ENCODE assay signal across 29 cellular contexts in genomic region chr12:9390761-9391160, GRCh38.
DNase-seq lines count a peak whose midpoint lies in the region; ATAC-seq lines count a peak whose summit lies in the region.
"Had no signal": no experiment of that assay in that cellular context is flagged by ENCODE, and none has a peak within 500 bp of the region (broad histone marks: within the 10 kb centered on the region; RNA-seq: fewer than 3 reads in every experiment).

No MANE protein-coding gene starts in this region.

- H3K9me3 ChIP-seq in SJCRH30 (replicated peaks) = no peaks in the 10 kb centered on the region
- H3K9me3 ChIP-seq: A549; BE2C; BLaER1; BLaER1 treated with 17β-estradiol and CSF1 and Interleukin-3, amounts not matched to agents 10 nM and 100 nM; Caco-2 had no signal

- DNase-seq in dermis blood vessel endothelial cell (peak; percentile 30), dermis microvascular lymphatic vessel endothelial cell (ENCODE audit: low read depth in 2 of 2) (peak; percentile 32 to 72), SJCRH30 (no peak)
- DNase-seq: 8988T; ACHN; AML-193; BE2C; C1 segment of cervical spinal cord; Caco-2; Calu3; CD4-positive, alpha-beta memory T cell; CD4-positive, alpha-beta T cell; CD4-positive, CD25-positive, alpha-beta regulatory T cell; CD8-positive, alpha-beta memory T cell; CD8-positive, alpha-beta T cell; COR-L47; DMS 273 treated with DMSO at 0.1 percent for 48 hours; DMS153; DMS53; DMS79; DMS79 treated with DMSO at 0.1 percent for 48 hours; DND-41; EL had no signal

- no peaks in the 10 kb centered on the region for H3K36me3 ChIP-seq in SJCRH30
- H3K36me3 ChIP-seq: BE2C; BLaER1; BLaER1 treated with 17β-estradiol and CSF1 and Interleukin-3, amounts not matched to agents 10 nM and 100 nM had no signal

- no peaks in the 10 kb centered on the region for H3K4me1 ChIP-seq in SJCRH30
- H3K4me1 ChIP-seq: A549, BE2C, Caco-2 had no signal

- no peak for ATAC-seq in HG02623 (IDR thresholded peaks at IDR 0.05; ENCODE audit: unreplicated experiment)
- ATAC-seq: A549; CD8-positive, alpha-beta T cell had no signal

- no peak overlapping the region for H3K27ac ChIP-seq in SJCRH30
- H3K27ac ChIP-seq: 22Rv1; A549; BLaER1; BLaER1 treated with 17β-estradiol and CSF1 and Interleukin-3, amounts not matched to agents 10 nM and 100 nM; C4-2B had no signal

- no peak overlapping the region for H3K4me3 ChIP-seq in SJCRH30
- H3K4me3 ChIP-seq: A549; BLaER1; BLaER1 treated with 17β-estradiol and CSF1 and Interleukin-3, amounts not matched to agents 10 nM and 100 nM had no signal

- H3K27me3 ChIP-seq in SJCRH30 = no peaks in the 10 kb centered on the region
- H3K27me3 ChIP-seq: BLaER1; BLaER1 treated with 17β-estradiol and CSF1 and Interleukin-3, amounts not matched to agents 10 nM and 100 nM had no signal

Comparison
In these comparisons a context has a peak if more than half of its experiments do, and no peak if none do; other contexts are left out.
1. DNase-seq: peak in dermis blood vessel endothelial cell (single experiment) and dermis microvascular lymphatic vessel endothelial cell (2 of 2); none in SJCRH30 (0 of 2).